ENCODE assay signal across 8 cellular contexts in genomic region chr19:48724796-48725753, GRCh38. TPM values are rescaled to one million over a fixed set of nuclear protein-coding genes. Genes with fewer than 3 reads are reported as not detected.
DNase-seq lines count a peak whose midpoint lies in the region; ATAC-seq and TF ChIP-seq lines count a peak whose summit lies in the region.

No MANE protein-coding gene starts in this region.

- no peak for ATAC-seq in HG02623 (IDR thresholded peaks at IDR 0.05; ENCODE audit: unreplicated experiment)

- TF ChIP-seq POLR2A in thyroid gland (IDR thresholded peaks at IDR 0.05) = no peak

- POLR2A ChIA-PET in SK-N-SH (lab: Yijun Ruan, JAX) = interaction anchor here (0.6 to 1.4 kb wide), 3 partner anchors 14 to 147 kb away, joined by 3 to 5 read pairs (median 4); partner anchors contain the start of gene FAM83E

- peak overlapping the region; percentile 83 for H2AFZ ChIP-seq in SK-N-SH (ENCODE audit: low read depth)

- TF ChIP-seq CTCF in DOHH2 (IDR thresholded peaks at IDR 0.05; ENCODE audit: low read depth, low read length, poor library complexity, severe bottlenecking) (no peak), SK-N-SH (IDR thresholded peaks at IDR 0.05) (no peak), thyroid gland (IDR thresholded peaks at IDR 0.05) (no peak)

- H3K9me2 ChIP-seq in DOHH2 (replicated peaks; ENCODE audit: control insufficient read depth, low read length) = no peaks in the 10 kb centered on the region
- H3K9me2 ChIP-seq in SK-N-SH = no peaks in the 10 kb centered on the region

- TF ChIP-seq RAD21 in SK-N-SH (IDR thresholded peaks at IDR 0.05; ENCODE audit: low read length) = no peak

- H3F3A ChIP-seq in DOHH2 (ENCODE audit: control insufficient read depth, insufficient read depth) (peaks cover 9% of the 10 kb centered on the region), SK-N-SH (replicated peaks; ENCODE audit: insufficient read depth) (peaks cover 13% of the 10 kb centered on the region)

- 65% methylated on average over 11 of the region's 11 CpGs for WGBS in SK-N-SH (ENCODE audit: low lambda C conversion rate)
- 56 to 61% methylated on average over 11 of the region's 11 CpGs for WGBS in thyroid gland, 2 donors

- H3K4me2 ChIP-seq in DOHH2 (ENCODE audit: low read length) (peak overlapping the region; percentile 61), SK-N-SH (0 out of 2 replicates have a peak overlapping the region, but pooled peaks have one; percentile 27)

- H4K20me1 ChIP-seq in DOHH2 (ENCODE audit: control insufficient read depth, insufficient read depth, low read depth, low read length) = no peaks in the 10 kb centered on the region
- no peaks in the 10 kb centered on the region for H4K20me1 ChIP-seq in SK-N-SH (ENCODE audit: insufficient read depth)

- peak overlapping the region; percentile 49; the same call in 1 of the 2 replicates for H3K9ac ChIP-seq in SK-N-SH

- H3K27ac ChIP-seq in DOHH2 (ENCODE audit: low read depth, low read length) = peak overlapping the region; percentile 80
- H3K27ac ChIP-seq in SK-N-SH (ENCODE audit: low read depth in 2 of 2, low read length in 1 of 2) = peak overlapping the region; percentile 54 to 91
- peak overlapping the region; percentile 70 to 79 (median 78) for H3K27ac ChIP-seq in thyroid gland

- H3K27me3 ChIP-seq in DOHH2 (ENCODE audit: control insufficient read depth, low read length) (no peaks in the 10 kb centered on the region), SK-N-SH (ENCODE audit: insufficient read depth) (no peaks in the 10 kb centered on the region), thyroid gland (no peaks in the 10 kb centered on the region)

- DNase-seq in LoVo (ENCODE audit: low spot score) (peak; percentile 30), SK-N-SH (peak; percentile 75), dermis blood vessel endothelial cell (peak; percentile 99), lung microvascular endothelial cell (ENCODE audit: low read depth in 2 of 2) (peak; percentile 82 to 98), thyroid gland (no peak), NCI-H510A (lab: John Stamatoyannopoulos, UW) (no peak)

- H3K9me3 ChIP-seq in DOHH2 (ENCODE audit: control insufficient read depth, insufficient read depth, low read length) = peaks cover 16% of the 10 kb centered on the region
- H3K9me3 ChIP-seq in SK-N-SH = no peaks in the 10 kb centered on the region
- no peaks in the 10 kb centered on the region for H3K9me3 ChIP-seq in thyroid gland

- H3K36me3 ChIP-seq in DOHH2 (ENCODE audit: control insufficient read depth, low read length) (peaks cover 15% of the 10 kb centered on the region), SK-N-SH (replicated peaks in 1 of 2; ENCODE audit: control insufficient read depth in 1 of 2, insufficient read depth in 2 of 2, low read length in 1 of 2) (no peaks in the 10 kb centered on the region), thyroid gland (no peaks in the 10 kb centered on the region)

- CTCF ChIA-PET in SK-N-SH (lab: Yijun Ruan, JAX) = interaction anchor here (0.6 to 2.5 kb wide), 3 partner anchors 14 to 50 kb away, joined by 3 to 12 read pairs (median 4); no protein-coding TSS in a partner anchor

- intact Hi-C loops in thyroid gland (cut with DNase I) = no loop called here

- H3K4me3 ChIP-seq in DOHH2 (ENCODE audit: low read length) = peak overlapping the region; percentile 25
- no peak overlapping the region for H3K4me3 ChIP-seq in SK-N-SH (ENCODE audit: low read depth in 2 of 2, low read length in 1 of 2)
- no peak overlapping the region for H3K4me3 ChIP-seq in thyroid gland (replicated peaks in 1 of 3)

- H3K4me1 ChIP-seq in DOHH2 (ENCODE audit: control insufficient read depth, low read length) = peaks cover 39% of the 10 kb centered on the region
- H3K4me1 ChIP-seq in SK-N-SH (ENCODE audit: control insufficient read depth in 1 of 2, insufficient read depth in 2 of 2, low read depth in 1 of 2, low read length in 1 of 2) = peaks cover 7 to 11% of the 10 kb centered on the region in 2 experiments; a peak in 3 of 4 replicates
- peaks cover 4 to 8% of the 10 kb centered on the region in 2 donors for H3K4me1 ChIP-seq in thyroid gland

- TF ChIP-seq EP300 in SK-N-SH (IDR thresholded peaks at IDR 0.05; ENCODE audit: borderline replicate concordance in 1 of 2, low read depth in 1 of 2, low read length in 1 of 2) = no peak

- H3K79me2 ChIP-seq in DOHH2 (ENCODE audit: control insufficient read depth, low read length) (no peaks in the 10 kb centered on the region), SK-N-SH (ENCODE audit: insufficient read depth) (no peaks in the 10 kb centered on the region)

TF ChIP-seq in SK-N-SH, 30 proteins besides CTCF, POLR2A, EP300 and RAD21:
- TF ChIP-seq, protein P1, sequence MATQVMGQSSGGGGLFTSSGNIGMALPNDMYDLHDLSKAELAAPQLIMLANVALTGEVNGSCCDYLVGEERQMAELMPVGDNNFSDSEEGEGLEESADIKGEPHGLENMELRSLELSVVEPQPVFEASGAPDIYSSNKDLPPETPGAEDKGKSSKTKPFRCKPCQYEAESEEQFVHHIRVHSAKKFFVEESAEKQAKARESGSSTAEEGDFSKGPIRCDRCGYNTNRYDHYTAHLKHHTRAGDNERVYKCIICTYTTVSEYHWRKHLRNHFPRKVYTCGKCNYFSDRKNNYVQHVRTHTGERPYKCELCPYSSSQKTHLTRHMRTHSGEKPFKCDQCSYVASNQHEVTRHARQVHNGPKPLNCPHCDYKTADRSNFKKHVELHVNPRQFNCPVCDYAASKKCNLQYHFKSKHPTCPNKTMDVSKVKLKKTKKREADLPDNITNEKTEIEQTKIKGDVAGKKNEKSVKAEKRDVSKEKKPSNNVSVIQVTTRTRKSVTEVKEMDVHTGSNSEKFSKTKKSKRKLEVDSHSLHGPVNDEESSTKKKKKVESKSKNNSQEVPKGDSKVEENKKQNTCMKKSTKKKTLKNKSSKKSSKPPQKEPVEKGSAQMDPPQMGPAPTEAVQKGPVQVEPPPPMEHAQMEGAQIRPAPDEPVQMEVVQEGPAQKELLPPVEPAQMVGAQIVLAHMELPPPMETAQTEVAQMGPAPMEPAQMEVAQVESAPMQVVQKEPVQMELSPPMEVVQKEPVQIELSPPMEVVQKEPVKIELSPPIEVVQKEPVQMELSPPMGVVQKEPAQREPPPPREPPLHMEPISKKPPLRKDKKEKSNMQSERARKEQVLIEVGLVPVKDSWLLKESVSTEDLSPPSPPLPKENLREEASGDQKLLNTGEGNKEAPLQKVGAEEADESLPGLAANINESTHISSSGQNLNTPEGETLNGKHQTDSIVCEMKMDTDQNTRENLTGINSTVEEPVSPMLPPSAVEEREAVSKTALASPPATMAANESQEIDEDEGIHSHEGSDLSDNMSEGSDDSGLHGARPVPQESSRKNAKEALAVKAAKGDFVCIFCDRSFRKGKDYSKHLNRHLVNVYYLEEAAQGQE (IDR thresholded peaks at IDR 0.05; ENCODE audit: low read depth, low read length) = no peak
- TF ChIP-seq NFIC (IDR thresholded peaks at IDR 0.05; ENCODE audit: borderline replicate concordance) (peak; percentile 82), NRF1 (IDR thresholded peaks at IDR 0.05; ENCODE audit: low read depth, low read length) (no peak), CHD2 (IDR thresholded peaks at IDR 0.05; ENCODE audit: low read length, partially characterized antibody) (peak; percentile 26), ELF1 (IDR thresholded peaks at IDR 0.05) (peak; percentile 69), SIN3A (IDR thresholded peaks at IDR 0.05; ENCODE audit: borderline replicate concordance, low read depth, low read length) (no peak), GABPA (IDR thresholded peaks at IDR 0.05; ENCODE audit: low read depth) (peak; percentile 77)
- TF ChIP-seq, protein P2, sequence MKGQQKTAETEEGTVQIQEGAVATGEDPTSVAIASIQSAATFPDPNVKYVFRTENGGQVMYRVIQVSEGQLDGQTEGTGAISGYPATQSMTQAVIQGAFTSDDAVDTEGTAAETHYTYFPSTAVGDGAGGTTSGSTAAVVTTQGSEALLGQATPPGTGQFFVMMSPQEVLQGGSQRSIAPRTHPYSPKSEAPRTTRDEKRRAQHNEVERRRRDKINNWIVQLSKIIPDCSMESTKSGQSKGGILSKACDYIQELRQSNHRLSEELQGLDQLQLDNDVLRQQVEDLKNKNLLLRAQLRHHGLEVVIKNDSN (IDR thresholded peaks at IDR 0.05; ENCODE audit: borderline replicate concordance, low read depth) = no peak

RNA-seq across cellular contexts. Expression of gene MAMSTR, which starts 5.5 kb away (rescaled TPM):
- 0.70 and 1.1 TPM in 2 replicates for polyA plus RNA-seq in SK-N-SH (2012; rRNA removed)
- 0.33 and 0.63 TPM in 2 replicates for polyA plus RNA-seq in SK-N-SH (2012; cell fraction: cytosol; rRNA removed)
- 3.2 and 3.4 TPM in 2 replicates for polyA plus RNA-seq in SK-N-SH (2012; cell fraction: nucleus; rRNA removed)
- total RNA-seq in dermis blood vessel endothelial cell (0.09 and 0.51 TPM in 2 replicates), lung microvascular endothelial cell (under 0.01 and 0.22 TPM in 2 replicates), thyroid gland (under 1 TPM in 3 of 4 donors, not detected in 1; 0.29 to 0.67 (median 0.54) TPM)

RNA-seq across cellular contexts. Expression of gene RASIP1, which starts 15.3 kb away (rescaled TPM):
- 0.36 and 0.41 TPM in 2 replicates for polyA plus RNA-seq in SK-N-SH (2012; rRNA removed)
- polyA plus RNA-seq in SK-N-SH (2012; cell fraction: cytosol; rRNA removed) = 0.24 TPM in 2 replicates
- polyA plus RNA-seq in SK-N-SH (2012; cell fraction: nucleus; rRNA removed) = 0.42 and 0.55 TPM in 2 replicates
- total RNA-seq in dermis blood vessel endothelial cell (130 and 154 TPM in 2 replicates), lung microvascular endothelial cell (51.4 and 74.0 TPM in 2 replicates), thyroid gland (10 to 100 TPM in 2 of 4 donors, 1 to 10 TPM in 2; 9.7 to 25.8 (median 14.0) TPM)

RNA-seq across cellular contexts. Expression of gene IZUMO1, which starts 21.6 kb away (rescaled TPM):
- 0.03 TPM in 2 replicates for polyA plus RNA-seq in SK-N-SH (2012; rRNA removed)
- polyA plus RNA-seq in SK-N-SH (2012; cell fraction: cytosol; rRNA removed) = 0.01 TPM in 1 of 2 replicates, not detected in the other
- 0.07 TPM in 1 of 2 replicates, not detected in the other for polyA plus RNA-seq in SK-N-SH (2012; cell fraction: nucleus; rRNA removed)
- total RNA-seq in dermis blood vessel endothelial cell (0.17 and 0.28 TPM in 2 replicates), lung microvascular endothelial cell (0.20 and 0.22 TPM in 2 replicates), thyroid gland (1 to 10 TPM in 2 of 4 donors, not detected in 2; 1.1 TPM)

RNA-seq across cellular contexts. Expression of gene FUT1, which starts 27.4 kb away (rescaled TPM):
- polyA plus RNA-seq in SK-N-SH (2012; rRNA removed) = 0.03 and 0.08 TPM in 2 replicates
- polyA plus RNA-seq in SK-N-SH (2012; cell fraction: cytosol; rRNA removed) = 0.07 and 0.12 TPM in 2 replicates
- 0.04 and 0.07 TPM in 2 replicates for polyA plus RNA-seq in SK-N-SH (2012; cell fraction: nucleus; rRNA removed)
- total RNA-seq in dermis blood vessel endothelial cell = 8.1 and 10.9 TPM in 2 replicates
- 4.8 and 8.3 TPM in 2 replicates for total RNA-seq in lung microvascular endothelial cell
- total RNA-seq in thyroid gland = 1 to 10 TPM; 1.7 to 3.0 (median 2.0) TPM

RNA-seq across cellular contexts. Expression of gene FUT2, which starts 29.3 kb away (rescaled TPM):
- not detected in 2 replicates for polyA plus RNA-seq in SK-N-SH (2012; rRNA removed)
- polyA plus RNA-seq in SK-N-SH (2012; cell fraction: cytosol; rRNA removed) = not detected in 2 replicates
- not detected in 2 replicates for polyA plus RNA-seq in SK-N-SH (2012; cell fraction: nucleus; rRNA removed)
- total RNA-seq in dermis blood vessel endothelial cell = not detected in 2 replicates
- total RNA-seq in lung microvascular endothelial cell = not detected in 2 replicates
- 1 to 10 TPM in 1 of 4 donors, under 1 TPM in 1, not detected in 2; 0.27 to 1.3 TPM for total RNA-seq in thyroid gland

Comparison
In these comparisons a context has a peak if more than half of its experiments do, and no peak if none do; other contexts are left out.
1. DNase-seq: peak in LoVo (single experiment), SK-N-SH (single experiment), dermis blood vessel endothelial cell (single experiment) and lung microvascular endothelial cell (2 of 2); none in thyroid gland (0 of 2) and NCI-H510A (single experiment).
2. Peak in every context shown above with its lines, with median percentiles within 50 percentile points of each other: H3K27ac ChIP-seq.